ENCODE assay signal across 11 cellular contexts in the genomic region with DNA sequence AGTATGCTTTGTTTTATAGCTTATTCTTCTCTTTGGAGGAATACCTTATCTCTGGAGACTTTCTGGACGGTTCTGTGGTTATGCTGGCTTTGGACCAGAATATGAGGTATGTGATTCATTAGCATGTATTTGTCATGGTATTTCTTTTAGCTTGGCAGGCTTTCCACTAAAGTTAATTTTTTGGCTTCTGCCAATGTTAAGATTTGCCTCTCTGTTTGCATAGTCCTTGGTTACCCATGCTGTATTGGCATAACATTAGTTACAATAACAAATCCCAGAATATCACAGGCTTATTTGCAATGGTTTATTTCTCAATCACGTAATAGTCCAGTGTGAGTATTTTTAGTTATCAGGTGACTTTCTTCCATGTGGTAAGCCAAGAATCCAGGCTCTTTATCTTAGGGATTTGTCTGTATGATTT. TPM values are rescaled to one million over a fixed set of nuclear protein-coding genes. Genes with fewer than 3 reads are reported as not detected.
DNase-seq lines count a peak whose midpoint lies in the region; ATAC-seq, FAIRE-seq and TF ChIP-seq lines count a peak whose summit lies in the region.
"Had no signal": no experiment of that assay in that cellular context is flagged by ENCODE, and none has a peak within 500 bp of the region (broad histone marks: within the 10 kb centered on the region; RNA-seq: fewer than 3 reads in every experiment).

No MANE protein-coding gene starts in this region.

- dilution Hi-C loops in endothelial cell of umbilical vein (cut with MboI; ENCODE audit: extremely low pct_ligation_motif_present, low sequenced_read_pairs), result no loop called here

- H3K9me3 ChIP-seq in MG63, result no peaks in the 10 kb centered on the region
- H3K9me3 ChIP-seq in endothelial cell of umbilical vein (replicated peaks; ENCODE audit: control insufficient read depth, insufficient read depth, low read length), result no peaks in the 10 kb centered on the region
- H3K9me3 ChIP-seq: BLaER1 had no signal

- no peaks in the 10 kb centered on the region for H3K4me1 ChIP-seq in endothelial cell of umbilical vein (ENCODE audit: control insufficient read depth, extremely low read depth, insufficient read depth, low read length)

- CTCF ChIA-PET in endothelial cell of umbilical vein (lab: Charles Lee), result interaction anchor here (0.7 to 2.9 kb wide), 2 partner anchors 71 to 137 kb away, joined by 3 to 8 read pairs; no protein-coding TSS in a partner anchor

- H3K79me2 ChIP-seq in endothelial cell of umbilical vein (ENCODE audit: control insufficient read depth, insufficient read depth, low read length), result peaks cover 9% of the 10 kb centered on the region

- no peaks in the 10 kb centered on the region for H4K20me1 ChIP-seq in endothelial cell of umbilical vein (replicated peaks; ENCODE audit: control insufficient read depth, extremely low read depth, insufficient read depth, low read length)

- ATAC-seq in GM21576 (IDR thresholded peaks at IDR 0.05; ENCODE audit: unreplicated experiment), result no peak
- no peak for ATAC-seq in GM19467 (IDR thresholded peaks at IDR 0.05; ENCODE audit: unreplicated experiment)
- no peak for ATAC-seq in HG03469 (IDR thresholded peaks at IDR 0.05; ENCODE audit: unreplicated experiment)

- H3K4me3 ChIP-seq in MG63, result no peak overlapping the region
- no peak overlapping the region for H3K4me3 ChIP-seq in endothelial cell of umbilical vein (replicated peaks in 1 of 3; ENCODE audit: insufficient read depth in 1 of 3, low read depth in 1 of 3, low read length in 3 of 3)
- H3K4me3 ChIP-seq: BLaER1 had no signal

- TF ChIP-seq CTCF in endothelial cell of umbilical vein (IDR thresholded peaks at IDR 0.05; ENCODE audit: extremely low read depth in 1 of 2, insufficient read depth in 1 of 2, low read depth in 1 of 2, low read length in 2 of 2), result no peak

- no TSS peak for BruUV-seq in endothelial cell of umbilical vein (replicated peaks; lab: Mats Ljungman, UMichigan)

- TF ChIP-seq POLR2A in endothelial cell of umbilical vein (IDR thresholded peaks at IDR 0.05; ENCODE audit: low read depth, low read length), result no peak

- POLR2A ChIA-PET in endothelial cell of umbilical vein (lab: Charles Lee), result no interaction called here

- H3K4me2 ChIP-seq in endothelial cell of umbilical vein (ENCODE audit: insufficient read depth, low read length), result no peak overlapping the region
- H3K4me2 ChIP-seq: BLaER1 had no signal

- intact Hi-C loops in endothelial cell of umbilical vein (cut with micrococcal nuclease), result no loop called here

- no peak overlapping the region for H2AFZ ChIP-seq in endothelial cell of umbilical vein (ENCODE audit: low read depth, low read length)

- peaks cover 65% of the 10 kb centered on the region for H3K36me3 ChIP-seq in MG63
- peaks cover 15 to 18% of the 10 kb centered on the region in 2 experiments for H3K36me3 ChIP-seq in endothelial cell of umbilical vein (ENCODE audit: control insufficient read depth in 2 of 2, extremely low read depth in 1 of 2, insufficient read depth in 2 of 2, low read length in 2 of 2)

- H3K27ac ChIP-seq in endothelial cell of umbilical vein (ENCODE audit: insufficient read depth, low read depth, low read length), result no peak overlapping the region
- H3K27ac ChIP-seq: BLaER1 had no signal

- H3K9me1 ChIP-seq in endothelial cell of umbilical vein (replicated peaks; ENCODE audit: control insufficient read depth, extremely low read depth, insufficient read depth, low read length), result no peaks in the 10 kb centered on the region

- no peak for FAIRE-seq in endothelial cell of umbilical vein (lab: Jason Lieb, UNC)

- DNase-seq in A172 (ENCODE audit: low spot score) (peak; percentile 41), MG63 (peak; percentile 43), endothelial cell of umbilical vein (ENCODE audit: low read depth, low spot score) (peak; percentile 53), lung microvascular endothelial cell (ENCODE audit: low read depth in 2 of 2) (peak; percentile 56 to 57)
- DNase-seq in activated T-cell treated with anti-CD3 and anti-CD28 coated beads, Interleukin-2, amount 50 U/mL, for 48 hours, result no peak
- DNase-seq: activated naive CD8-positive, alpha-beta T cell treated with anti-CD3 and anti-CD28 coated beads for 36 hours; NCI-H748 treated with DMSO at 0.1 percent for 48 hours had no signal

- H3K27me3 ChIP-seq in MG63 (no peaks in the 10 kb centered on the region), endothelial cell of umbilical vein (ENCODE audit: control insufficient read depth in 2 of 2, insufficient read depth in 2 of 2, low read length in 2 of 2) (no peaks in the 10 kb centered on the region)
- H3K27me3 ChIP-seq: BLaER1 had no signal

- H3K9ac ChIP-seq in endothelial cell of umbilical vein (replicated peaks; ENCODE audit: extremely low read depth, insufficient read depth, low read length), result no peak overlapping the region
- H3K9ac ChIP-seq: BLaER1 had no signal

TF ChIP-seq in endothelial cell of umbilical vein, 7 proteins besides CTCF, POLR2A, EP300 and RAD21:
- no peak for TF ChIP-seq MYC (IDR thresholded peaks at IDR 0.05; ENCODE audit: low read depth, low read length)
- TF ChIP-seq FOS (IDR thresholded peaks at IDR 0.05; ENCODE audit: borderline replicate concordance, insufficient read depth, low read length), result no peak
- no peak for TF ChIP-seq EZH2 (IDR thresholded peaks at IDR 0.05; ENCODE audit: borderline replicate concordance, low read depth, low read length, severe bottlenecking)
- no peak for TF ChIP-seq POLR2AphosphoS5 (IDR thresholded peaks at IDR 0.05; ENCODE audit: insufficient read depth, low read depth, low read length)
- TF ChIP-seq JUN (IDR thresholded peaks at IDR 0.05; ENCODE audit: borderline replicate concordance, insufficient read depth, insufficient read length, low read depth), result no peak
- TF ChIP-seq GATA2 (IDR thresholded peaks at IDR 0.05; ENCODE audit: insufficient read depth, insufficient read length, low read depth, low read length), result no peak
- TF ChIP-seq, protein P1, sequence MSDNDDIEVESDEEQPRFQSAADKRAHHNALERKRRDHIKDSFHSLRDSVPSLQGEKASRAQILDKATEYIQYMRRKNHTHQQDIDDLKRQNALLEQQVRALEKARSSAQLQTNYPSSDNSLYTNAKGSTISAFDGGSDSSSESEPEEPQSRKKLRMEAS (IDR thresholded peaks at IDR 0.05; ENCODE audit: insufficient read depth, insufficient read length), result no peak

RNA-seq across cellular contexts. Expression of gene ZMPSTE24, which starts 9.7 kb away (rescaled TPM):
- total RNA-seq in A172 (2014; rRNA removed; shearing (Covaris generic)), result 86.7 and 131 TPM in 2 replicates
- 36.7 and 52.8 TPM in 2 replicates for total RNA-seq in MG63 (2014; rRNA removed; shearing (Covaris generic); ENCODE audit: low replicate concordance)
- total RNA-seq in endothelial cell of umbilical vein (42.5 and 44.7 TPM in 2 replicates), lung microvascular endothelial cell (40.5 and 64.1 TPM in 2 replicates)
- 11.7 and 16.9 TPM in 2 replicates for polyA plus RNA-seq in endothelial cell of umbilical vein
- polyA plus RNA-seq in endothelial cell of umbilical vein (2011; cell fraction: cytosol; rRNA removed), result 16.0 and 16.9 TPM in 2 replicates
- polyA plus RNA-seq in endothelial cell of umbilical vein (2011; cell fraction: nucleus; rRNA removed), result 10.3 and 14.2 TPM in 2 replicates
- polyA plus RNA-seq in endothelial cell of umbilical vein (2012), result 34.8 and 52.4 TPM in 2 replicates
- polyA minus RNA-seq in endothelial cell of umbilical vein, result 25.6 and 25.8 TPM in 2 replicates
- 35.2 TPM for polyA minus RNA-seq in endothelial cell of umbilical vein (2011; cell fraction: cytosol; rRNA and poly(A)+ RNA removed)
- polyA minus RNA-seq in endothelial cell of umbilical vein (2011; cell fraction: nucleus; rRNA and poly(A)+ RNA removed), result 12.3 and 15.3 TPM in 2 replicates

RNA-seq across cellular contexts. Expression of gene TMCO2, which starts 20.0 kb away (rescaled TPM):
- not detected in 2 replicates for total RNA-seq in A172 (2014; rRNA removed; shearing (Covaris generic))
- total RNA-seq in MG63 (2014; rRNA removed; shearing (Covaris generic); ENCODE audit: low replicate concordance), result not detected in 2 replicates
- total RNA-seq in endothelial cell of umbilical vein (not detected in 2 replicates), lung microvascular endothelial cell (not detected in 2 replicates)
- polyA plus RNA-seq in endothelial cell of umbilical vein, result not detected in 2 replicates
- polyA plus RNA-seq in endothelial cell of umbilical vein (2011; cell fraction: cytosol; rRNA removed), result not detected in 2 replicates
- polyA plus RNA-seq in endothelial cell of umbilical vein (2011; cell fraction: nucleus; rRNA removed), result not detected in 2 replicates
- not detected in 2 replicates for polyA plus RNA-seq in endothelial cell of umbilical vein (2012)
- polyA minus RNA-seq in endothelial cell of umbilical vein, result not detected in 2 replicates
- not detected for polyA minus RNA-seq in endothelial cell of umbilical vein (2011; cell fraction: cytosol; rRNA and poly(A)+ RNA removed)
- not detected in 2 replicates for polyA minus RNA-seq in endothelial cell of umbilical vein (2011; cell fraction: nucleus; rRNA and poly(A)+ RNA removed)
- total RNA-seq: activated naive CD8-positive, alpha-beta T cell treated with anti-CD3 and anti-CD28 coated beads for 36 hours had no signal

RNA-seq across cellular contexts. Expression of gene COL9A2, which starts 49.3 kb away (rescaled TPM):
- total RNA-seq in A172 (2014; rRNA removed; shearing (Covaris generic)), result 0.67 and 0.90 TPM in 2 replicates
- 2.0 TPM in 1 of 2 replicates, not detected in the other for total RNA-seq in MG63 (2014; rRNA removed; shearing (Covaris generic); ENCODE audit: low replicate concordance)
- 0.64 and 1.3 TPM in 2 replicates for total RNA-seq in endothelial cell of umbilical vein
- 0.29 and 0.69 TPM in 2 replicates for polyA plus RNA-seq in endothelial cell of umbilical vein
- 0.32 and 0.34 TPM in 2 replicates for polyA plus RNA-seq in endothelial cell of umbilical vein (2011; cell fraction: cytosol; rRNA removed)
- polyA plus RNA-seq in endothelial cell of umbilical vein (2011; cell fraction: nucleus; rRNA removed), result 2.4 and 2.5 TPM in 2 replicates
- polyA plus RNA-seq in endothelial cell of umbilical vein (2012), result 0.05 and 0.34 TPM in 2 replicates
- polyA minus RNA-seq in endothelial cell of umbilical vein, result 0.08 and 0.22 TPM in 2 replicates
- polyA minus RNA-seq in endothelial cell of umbilical vein (2011; cell fraction: cytosol; rRNA and poly(A)+ RNA removed), result not detected
- polyA minus RNA-seq in endothelial cell of umbilical vein (2011; cell fraction: nucleus; rRNA and poly(A)+ RNA removed), result 0.19 TPM in 1 of 2 replicates, not detected in the other
- total RNA-seq in lung microvascular endothelial cell, result 0.22 and 0.79 TPM in 2 replicates

Comparison
In these comparisons a context has a peak if more than half of its experiments do, and no peak if none do; other contexts are left out.
1. DNase-seq: peak in A172 (single experiment), MG63 (single experiment), endothelial cell of umbilical vein (single experiment) and lung microvascular endothelial cell (2 of 2); none in activated T-cell treated with anti-CD3 and anti-CD28 coated beads, Interleukin-2, amount 50 U/mL, for 48 hours (0 of 2).